ENCODE assay signal across 8 cellular contexts in genomic region chr9:137034709-137035506, GRCh38. TPM values are rescaled to one million over a fixed set of nuclear protein-coding genes. Genes with fewer than 3 reads are reported as not detected.
DNase-seq lines count a peak whose midpoint lies in the region; ATAC-seq and TF ChIP-seq lines count a peak whose summit lies in the region.

No MANE protein-coding gene starts in this region.

- no peak overlapping the region for H3K4me3 ChIP-seq in GM23248
- H3K4me3 ChIP-seq in adrenal gland = no peak overlapping the region
- peak overlapping the region; percentile 21 for H3K4me3 ChIP-seq in rectal smooth muscle tissue (ENCODE audit: low read length)
- H3K4me3 ChIP-seq in aorta (ENCODE audit: low read length in 2 of 2) = no peak overlapping the region

- H3K9me2 ChIP-seq in GM23248 (ENCODE audit: insufficient read depth) = no peaks in the 10 kb centered on the region

- H3K27ac Mint-ChIP-seq in T-helper 17 cell = peak overlapping the region; percentile 85

- no peak overlapping the region for H3K4me2 ChIP-seq in GM23248 (ENCODE audit: unreplicated experiment)

- ATAC-seq in T-helper 17 cell (peak; percentile 79), left cardiac atrium (peak; percentile 72 to 82), aorta (ENCODE audit: low FRiP score) (peak; percentile 83)

- no peak overlapping the region for H2AFZ ChIP-seq in GM23248

- H3K4me3 Mint-ChIP-seq in T-helper 17 cell = peak overlapping the region; percentile 87

- H3K36me3 ChIP-seq in GM23248 (ENCODE audit: low read depth) (no peaks in the 10 kb centered on the region), adrenal gland (replicated peaks in 1 of 2) (peaks cover 0 to 7% of the 10 kb centered on the region in 2 donors), rectal smooth muscle tissue (ENCODE audit: control insufficient read depth, insufficient read depth, low read length) (no peaks in the 10 kb centered on the region), aorta (ENCODE audit: control insufficient read depth in 1 of 2, insufficient read depth in 2 of 2, low read length in 1 of 2) (no peaks in the 10 kb centered on the region)

- H3K9me3 ChIP-seq in GM23248 (ENCODE audit: low read depth) (no peaks in the 10 kb centered on the region), T-helper 17 cell (ENCODE audit: control insufficient read depth, low read length, poor library complexity, severe bottlenecking) (no peaks in the 10 kb centered on the region), adrenal gland (replicated peaks in 1 of 3) (no peaks in the 10 kb centered on the region), aorta (ENCODE audit: control insufficient read depth, low read length) (no peaks in the 10 kb centered on the region)

- TF ChIP-seq CTCF in adrenal gland (IDR thresholded peaks at IDR 0.05) = peak; percentile 82 to 93 (median 92)

- intact Hi-C loops in adrenal gland (cut with DNase I) = loop anchor here (5.0 kb wide), 2 partner anchors 93 to 248 kb away; partner anchors contain the start of gene FBXW5 (in 1 of the 2)
- intact Hi-C loops in left cardiac atrium (cut with DNase I) = loop anchor here (2.0 to 5.0 kb wide), 4 partner anchors 86 to 248 kb away; partner anchors contain the start of gene C8G (in 1 of the 2)
- intact Hi-C loops in aorta (cut with DNase I) = loop anchor here (1.0 to 5.0 kb wide), 4 partner anchors 83 to 248 kb away; partner anchors contain the start of genes C8G (in 1 of the 2) and LCN12 (in 1 of the 2)

- H3K27me3 Mint-ChIP-seq in T-helper 17 cell = no peaks in the 10 kb centered on the region

- H3F3A ChIP-seq in GM23248 (ENCODE audit: insufficient read depth) = no peaks in the 10 kb centered on the region

- H3K27me3 ChIP-seq in GM23248 (replicated peaks; ENCODE audit: insufficient read depth) = no peaks in the 10 kb centered on the region
- no peaks in the 10 kb centered on the region for H3K27me3 ChIP-seq in adrenal gland
- H3K27me3 ChIP-seq in rectal smooth muscle tissue (ENCODE audit: control insufficient read depth, insufficient read depth, low read length) = no peaks in the 10 kb centered on the region
- no peaks in the 10 kb centered on the region for H3K27me3 ChIP-seq in aorta (ENCODE audit: control insufficient read depth in 1 of 2, insufficient read depth in 2 of 2, low read length in 1 of 2)

- H3K4me1 ChIP-seq in GM23248 (ENCODE audit: insufficient read depth) (no peaks in the 10 kb centered on the region), adrenal gland (replicated peaks in 1 of 2) (peaks cover 0 to 16% of the 10 kb centered on the region in 2 donors), rectal smooth muscle tissue (ENCODE audit: control insufficient read depth, insufficient read depth, low read length) (no peaks in the 10 kb centered on the region), aorta (ENCODE audit: control insufficient read depth in 1 of 2, insufficient read depth in 2 of 2, low read length in 2 of 2) (no peaks in the 10 kb centered on the region)

- in situ Hi-C loops in GM23248 (cut with MboI) = loop anchor here (10.0 kb wide), 1 partner anchor 260 kb away; no protein-coding TSS in a partner anchor

- no peaks in the 10 kb centered on the region for H3K79me2 ChIP-seq in GM23248 (ENCODE audit: insufficient read depth)

- H3K27ac ChIP-seq in GM23248 (no peak overlapping the region), adrenal gland (peak overlapping the region in 2 of 5 donors; percentile 34 to 35), rectal smooth muscle tissue (ENCODE audit: low read depth, low read length) (no peak overlapping the region), aorta (ENCODE audit: low read depth in 1 of 2, low read length in 2 of 2) (no peak overlapping the region)

- TF ChIP-seq POLR2A in adrenal gland (IDR thresholded peaks at IDR 0.05) = no peak

- H4K20me1 ChIP-seq in GM23248 (ENCODE audit: insufficient read depth) = no peaks in the 10 kb centered on the region

- no peak overlapping the region for H3K9ac ChIP-seq in GM23248
- no peak overlapping the region for H3K9ac ChIP-seq in rectal smooth muscle tissue (ENCODE audit: low read length)

- peak; percentile 86 for DNase-seq in COR-L47 (lab: John Stamatoyannopoulos, UW)
- peak; percentile 87 for DNase-seq in GM23248
- DNase-seq in NCI-H1930 (lab: John Stamatoyannopoulos, UW) = peak; percentile 51 to 75
- DNase-seq in T-helper 17 cell = peak; percentile 79 to 86 (median 80)
- DNase-seq in adrenal gland = peak; percentile 81 to 93 (median 83)
- DNase-seq in left cardiac atrium = peak; percentile 78
- peak; percentile 89 to 94 for DNase-seq in aorta

- 8 to 11% methylated on average over 18 to 24 of the region's 24 CpGs for WGBS in GM23248 (ENCODE audit: low coverage in 1 of 2, low lambda C conversion rate in 2 of 2, missing lambda C conversion rate in 2 of 2), 2 experiments
- 16 to 37% (median 22%) methylated on average over 11 to 24 of the region's 24 CpGs for WGBS in adrenal gland, 4 donors
- WGBS in aorta, 2 donors = 17 to 21% methylated on average over 24 of the region's 24 CpGs

- H3K4me1 Mint-ChIP-seq in T-helper 17 cell = peaks cover 28% of the 10 kb centered on the region

- H3K36me3 Mint-ChIP-seq in T-helper 17 cell (ENCODE audit: low read depth) = no peaks in the 10 kb centered on the region

RNA-seq across cellular contexts. Expression of gene FUT7, which starts 3.0 kb away (rescaled TPM):
- total RNA-seq in GM23248 (2014; rRNA removed; shearing (Covaris generic)) = not detected in 2 replicates
- not detected in 2 replicates for polyA plus RNA-seq in GM23248 (2016; fragmentation: Nextera tagmentation; extraction: Ambion mirVana)
- total RNA-seq in T-helper 17 cell = 10 to 100 TPM in 1 of 2 donors, 1 to 10 TPM in 1; 7.7 to 10.6 TPM
- total RNA-seq in adrenal gland = under 1 TPM in 5 of 8 donors, not detected in 3; 0.11 to 0.69 (median 0.21) TPM
- under 1 TPM in 2 of 3 donors, not detected in 1; 0.16 to 0.17 TPM for polyA plus RNA-seq in adrenal gland
- total RNA-seq in left cardiac atrium = under 1 TPM; 0.24 to 0.35 TPM
- under 1 TPM; 0.27 to 0.68 TPM for total RNA-seq in aorta
- not detected for polyA plus RNA-seq in aorta

RNA-seq across cellular contexts. Expression of gene ABCA2, which starts 6.9 kb away (rescaled TPM):
- 33.2 and 49.4 TPM in 2 replicates for total RNA-seq in GM23248 (2014; rRNA removed; shearing (Covaris generic))
- polyA plus RNA-seq in GM23248 (2016; fragmentation: Nextera tagmentation; extraction: Ambion mirVana) = 20.5 and 21.1 TPM in 2 replicates
- total RNA-seq in T-helper 17 cell = 100 to 1,000 TPM; 120 to 131 TPM
- total RNA-seq in adrenal gland = 10 to 100 TPM; 25.2 to 54.4 (median 31.5) TPM
- polyA plus RNA-seq in adrenal gland = 100 to 1,000 TPM in 1 of 3 donors, 10 to 100 TPM in 2; 13.6 to 150 (median 69.8) TPM
- total RNA-seq in left cardiac atrium = 10 to 100 TPM; 30.0 to 33.2 TPM
- total RNA-seq in aorta = 10 to 100 TPM; 27.3 to 60.0 TPM
- 10 to 100 TPM in 1 of 2 donors, 1 to 10 TPM in 1; 9.0 to 48.1 TPM for polyA plus RNA-seq in aorta

RNA-seq across cellular contexts. Expression of gene NPDC1, which starts 11.1 kb away (rescaled TPM):
- 41.9 and 43.1 TPM in 2 replicates for total RNA-seq in GM23248 (2014; rRNA removed; shearing (Covaris generic))
- 121 and 122 TPM in 2 replicates for polyA plus RNA-seq in GM23248 (2016; fragmentation: Nextera tagmentation; extraction: Ambion mirVana)
- total RNA-seq in T-helper 17 cell = 100 to 1,000 TPM; 139 to 202 TPM
- total RNA-seq in adrenal gland = 10 to 100 TPM; 17.8 to 77.1 (median 43.3) TPM
- polyA plus RNA-seq in adrenal gland = 100 to 1,000 TPM in 2 of 3 donors, 1 to 10 TPM in 1; 5.1 to 311 (median 194) TPM
- total RNA-seq in left cardiac atrium = 10 to 100 TPM; 75.4 to 87.3 TPM
- 100 to 1,000 TPM in 1 of 2 donors, 10 to 100 TPM in 1; 99.3 to 217 TPM for total RNA-seq in aorta
- polyA plus RNA-seq in aorta = 100 to 1,000 TPM in 1 of 2 donors, 10 to 100 TPM in 1; 26.5 to 190 TPM

RNA-seq across cellular contexts. Expression of gene ENTPD2, which starts 19.0 kb away (rescaled TPM):
- total RNA-seq in GM23248 (2014; rRNA removed; shearing (Covaris generic)) = not detected in 2 replicates
- not detected in 2 replicates for polyA plus RNA-seq in GM23248 (2016; fragmentation: Nextera tagmentation; extraction: Ambion mirVana)
- under 1 TPM in 1 of 2 donors, not detected in 1; 0.20 TPM for total RNA-seq in T-helper 17 cell
- under 1 TPM in 3 of 8 donors, not detected in 5; 0.28 to 0.53 (median 0.28) TPM for total RNA-seq in adrenal gland
- polyA plus RNA-seq in adrenal gland = 1 to 10 TPM in 2 of 3 donors, not detected in 1; 1.6 to 1.7 TPM
- total RNA-seq in left cardiac atrium = 1 to 10 TPM in 1 of 2 donors, under 1 TPM in 1; 0.60 to 2.2 TPM
- total RNA-seq in aorta = 1 to 10 TPM in 1 of 2 donors, under 1 TPM in 1; 0.16 to 1.7 TPM
- polyA plus RNA-seq in aorta = not detected

RNA-seq across cellular contexts. Expression of gene SAPCD2, which starts 35.4 kb away (rescaled TPM):
- total RNA-seq in GM23248 (2014; rRNA removed; shearing (Covaris generic)) = 5.4 TPM in 2 replicates
- polyA plus RNA-seq in GM23248 (2016; fragmentation: Nextera tagmentation; extraction: Ambion mirVana) (0.86 and 0.88 TPM in 2 replicates), adrenal gland (under 1 TPM; 0.07 to 0.56 (median 0.17) TPM), aorta (under 1 TPM in 1 of 2 donors, not detected in 1; 0.50 TPM)
- total RNA-seq in T-helper 17 cell (under 1 TPM; 0.27 to 0.39 TPM), adrenal gland (1 to 10 TPM in 1 of 8 donors, under 1 TPM in 7; 0.24 to 1.5 (median 0.69) TPM), left cardiac atrium (under 1 TPM; 0.39 to 0.44 TPM), aorta (under 1 TPM; 0.26 to 0.60 TPM)
